In the genomic region with DNA sequence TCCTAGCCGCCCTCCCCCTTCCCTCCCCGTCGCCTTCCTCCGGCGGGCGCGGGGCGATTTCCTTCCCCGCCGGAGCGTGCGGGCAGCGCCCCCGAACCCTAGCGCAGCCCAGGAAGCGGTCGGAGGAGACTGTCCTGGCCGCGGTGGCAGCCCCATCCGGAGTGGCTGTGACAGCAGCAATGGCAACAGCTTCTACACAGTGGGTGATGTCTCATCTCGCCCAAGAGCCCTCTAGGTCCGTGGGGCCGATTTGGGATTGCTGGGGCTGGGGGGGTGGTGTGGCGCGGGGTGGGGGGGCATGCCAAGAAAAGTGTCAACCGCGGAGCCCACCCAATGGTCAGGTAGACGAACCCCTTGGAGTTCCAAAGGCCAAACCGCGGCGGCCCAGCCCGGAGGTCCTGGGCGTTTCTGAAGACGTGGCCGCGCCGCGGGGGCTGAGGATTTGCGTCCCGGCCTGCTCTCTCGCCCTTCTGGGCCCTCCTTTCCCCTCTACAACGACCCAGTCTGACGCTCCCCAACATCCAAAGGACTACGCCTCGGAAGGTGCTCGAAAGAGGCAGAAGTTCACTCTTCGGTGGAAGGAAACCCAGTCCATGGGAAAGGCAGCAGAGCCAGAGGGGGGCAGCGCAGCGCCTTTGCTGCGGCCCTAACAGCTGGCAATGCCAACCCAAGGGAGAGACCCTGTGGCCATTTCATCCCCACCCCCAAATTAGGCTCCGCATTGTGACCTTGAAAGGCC, we compare ENCODE assay signal across 9 cellular contexts. TPM values are rescaled to one million over a fixed set of nuclear protein-coding genes. Genes with fewer than 3 reads are reported as not detected.
DNase-seq lines count a peak whose midpoint lies in the region; ATAC-seq lines count a peak whose summit lies in the region.
"Had no signal": no experiment of that assay in that cellular context is flagged by ENCODE, and none has a peak within 500 bp of the region (broad histone marks: within the 10 kb centered on the region; RNA-seq: fewer than 3 reads in every experiment).

No MANE protein-coding gene starts in this region.

- H3K4me3 ChIP-seq in ACC112 (ENCODE audit: low read depth, low read length) (peak overlapping the region; percentile 96), muscle layer of duodenum (ENCODE audit: low read depth in 1 of 2, low read length in 2 of 2) (peak overlapping the region; percentile 30 to 62)

- no peak for ATAC-seq in HG02973 (IDR thresholded peaks at IDR 0.05; ENCODE audit: unreplicated experiment)

- H2AFZ ChIP-seq in ACC112 (ENCODE audit: low read length, unreplicated experiment): peak overlapping the region; percentile 85

- H3K4me3 Mint-ChIP-seq in dendritic cell treated with granulocyte-macrophage colony-stimulating factor and Interleukin-4, amounts not matched to agents 40 ng/mL and 50 ng/mL, for 4 days: peak overlapping the region; percentile 17

- H3K79me2 ChIP-seq in ACC112 (ENCODE audit: control insufficient read depth, insufficient read depth, low read length, unreplicated experiment): peaks cover 38% of the 10 kb centered on the region

- no peaks in the 10 kb centered on the region for H3K9me3 Mint-ChIP-seq in dendritic cell treated with granulocyte-macrophage colony-stimulating factor and Interleukin-4, amounts not matched to agents 40 ng/mL and 50 ng/mL, for 4 days

- no peaks in the 10 kb centered on the region for H3K36me3 Mint-ChIP-seq in dendritic cell treated with granulocyte-macrophage colony-stimulating factor and Interleukin-4, amounts not matched to agents 40 ng/mL and 50 ng/mL, for 4 days (ENCODE audit: low read depth)

- H3K36me3 ChIP-seq in ACC112 (ENCODE audit: insufficient read depth, low read length) (0 out of 2 replicates have a peak, but pooled peaks cover 7% of the 10 kb centered on the region), muscle layer of duodenum (ENCODE audit: control insufficient read depth in 1 of 2, insufficient read depth in 2 of 2, low read length in 2 of 2) (no peaks in the 10 kb centered on the region)

- H3K4me1 Mint-ChIP-seq in dendritic cell treated with granulocyte-macrophage colony-stimulating factor and Interleukin-4, amounts not matched to agents 40 ng/mL and 50 ng/mL, for 4 days (ENCODE audit: low read depth): peaks cover 17% of the 10 kb centered on the region

- no peaks in the 10 kb centered on the region for H3K27me3 ChIP-seq in ACC112 (ENCODE audit: insufficient read depth, low read length)
- H3K27me3 ChIP-seq in muscle layer of duodenum (ENCODE audit: low read depth, low read length): peaks cover 24% of the 10 kb centered on the region

- DNase-seq in HK-2 (ENCODE audit: unreplicated experiment) (peak; percentile 23), HUDEP-2 (lab: John Stamatoyannopoulos, UW; ENCODE audit: unreplicated experiment in 76 of 76) (no peak), NCI-H2227 treated with DMSO at 0.1 percent for 48 hours (lab: John Stamatoyannopoulos, UW) (no peak), mesenteric fat pad (ENCODE audit: low spot score) (no peak)
- DNase-seq: activated naive CD4-positive, alpha-beta T cell treated with anti-CD3 and anti-CD28 coated beads, Interleukin-2, amount 50 U/mL, for 16 hours had no signal

- no peaks in the 10 kb centered on the region for H3K9me3 ChIP-seq in muscle layer of duodenum (ENCODE audit: control insufficient read depth in 1 of 2, low read length in 2 of 2)

- intact Hi-C loops in dendritic cell treated with granulocyte-macrophage colony-stimulating factor and Interleukin-4, amounts not matched to agents 40 ng/mL and 50 ng/mL, for 4 days (cut with micrococcal nuclease): no loop called here

- H3K4me1 ChIP-seq in ACC112 (ENCODE audit: control insufficient read depth, insufficient read depth, low read length, unreplicated experiment): peaks cover 12% of the 10 kb centered on the region
- peaks cover 0 to 26% of the 10 kb centered on the region in 2 donors for H3K4me1 ChIP-seq in muscle layer of duodenum (ENCODE audit: control insufficient read depth in 1 of 2, insufficient read depth in 2 of 2, low read length in 2 of 2)

- H3K27me3 Mint-ChIP-seq in dendritic cell treated with granulocyte-macrophage colony-stimulating factor and Interleukin-4, amounts not matched to agents 40 ng/mL and 50 ng/mL, for 4 days: peaks cover 82% of the 10 kb centered on the region

- no peak overlapping the region for H3K27ac Mint-ChIP-seq in dendritic cell treated with granulocyte-macrophage colony-stimulating factor and Interleukin-4, amounts not matched to agents 40 ng/mL and 50 ng/mL, for 4 days

- H3K27ac ChIP-seq in ACC112 (ENCODE audit: low read depth, low read length): peak overlapping the region; percentile 62
- H3K27ac ChIP-seq in muscle layer of duodenum (ENCODE audit: low read length): no peak overlapping the region

RNA-seq across cellular contexts. Expression of gene TWIST1, which starts 0.6 kb away (rescaled TPM):
- 7.1 TPM for total RNA-seq in mesenteric fat pad

RNA-seq across cellular contexts. Expression of gene FERD3L, which starts 27.2 kb away (rescaled TPM):
- not detected for total RNA-seq in mesenteric fat pad
